ENCODE assay signal across 19 cellular contexts in the genomic region with DNA sequence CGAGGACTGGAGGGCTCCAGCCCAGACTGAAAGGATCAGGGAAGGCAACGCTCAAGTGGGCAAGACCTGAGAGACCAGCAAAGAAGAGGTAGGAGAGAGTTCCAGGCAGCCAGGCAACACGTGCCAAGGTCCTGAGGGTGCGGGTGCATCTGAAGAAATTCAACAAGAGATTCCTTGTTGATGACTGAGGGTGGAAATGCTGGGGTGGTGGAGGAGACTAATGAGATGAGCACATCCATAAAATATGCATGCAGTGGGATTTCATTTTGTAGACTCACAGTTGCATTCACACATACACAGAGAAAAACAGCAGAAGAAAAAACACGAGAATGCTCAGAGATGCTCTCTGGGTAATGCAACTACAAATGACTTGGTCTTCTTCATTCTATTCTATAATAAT.
DNase-seq lines count a peak whose midpoint lies in the region; FAIRE-seq and TF ChIP-seq lines count a peak whose summit lies in the region.
"Had no signal": no experiment of that assay in that cellular context is flagged by ENCODE, and none has a peak within 500 bp of the region (broad histone marks: within the 10 kb centered on the region; RNA-seq: fewer than 3 reads in every experiment).

No MANE protein-coding gene starts in this region.

- in situ Hi-C loops in transverse colon (cut with MboI; ENCODE audit: low pct_ligation_motif_present in 1 of 4, low pct_unique_long_range_greater_than_20kb in 1 of 4, low sequenced_read_pairs in 3 of 4): no loop called here

- no peaks in the 10 kb centered on the region for H3K27me3 ChIP-seq in transverse colon
- H3K27me3 ChIP-seq: SJCRH30 had no signal

- no peaks in the 10 kb centered on the region for H3K4me1 ChIP-seq in transverse colon

- H3K4me3 ChIP-seq in AG04449 (ENCODE audit: low read depth, low read length) (no peak overlapping the region), fibroblast of the aortic adventitia (ENCODE audit: low read depth, low read length) (no peak overlapping the region), transverse colon (no peak overlapping the region)
- H3K4me3 ChIP-seq: SJCRH30 had no signal

- CTCF ChIA-PET in AG04449 (lab: Yijun Ruan, JAX): interaction anchor here (1.0 to 1.2 kb wide), 2 partner anchors 13 to 283 kb away, joined by 3 to 4 read pairs; no protein-coding TSS in a partner anchor

- H3K36me3 ChIP-seq in transverse colon: no peaks in the 10 kb centered on the region
- H3K36me3 ChIP-seq: SJCRH30 had no signal

- DNase-seq in AG04449 (ENCODE audit: low read depth, low spot score) (peak; percentile 72), H54 (ENCODE audit: insufficient read length, low spot score) (peak; percentile 39), T1000 (lab: John Stamatoyannopoulos, UW) (peak; percentile 67), fibroblast of the aortic adventitia (ENCODE audit: low read depth) (peak; percentile 62), transverse colon (no peak), GM19239 (ENCODE audit: insufficient read length, low spot score) (no peak), hypothalamus (lab: John Stamatoyannopoulos, UW) (no peak)
- no peak for DNase-seq in effector CD4-positive, alpha-beta T cell
- DNase-seq: activated naive CD8-positive, alpha-beta T cell treated with anti-CD3 and anti-CD28 coated beads, Interleukin-2, amount 50 U/mL, for 24 hours; activated T-cell treated with anti-CD3 and anti-CD28 coated beads, Interleukin-2, amount 50 U/mL, for 72 hours; DMS 273 treated with DMSO at 0.1 percent for 48 hours; Karpas-422; NCI-H146; NCI-H510A treated with DMSO at 0.1 percent for 48 hours; nucleus accumbens; trophoblast cell had no signal

- TF ChIP-seq CTCF in AG04449 (IDR thresholded peaks at IDR 0.05; ENCODE audit: insufficient read depth, low read length, missing control alignments) (no peak), fibroblast of the aortic adventitia (IDR thresholded peaks at IDR 0.05; ENCODE audit: insufficient read depth, low read length) (no peak), transverse colon (IDR thresholded peaks at IDR 0.05) (no peak)

- H3K9me3 ChIP-seq in transverse colon: no peaks in the 10 kb centered on the region
- H3K9me3 ChIP-seq: SJCRH30 had no signal

- H3K27ac ChIP-seq in transverse colon: no peak overlapping the region
- H3K27ac ChIP-seq: SJCRH30 had no signal

- POLR2A ChIA-PET in AG04449 (lab: Yijun Ruan, JAX): no interaction called here

- intact Hi-C loops in transverse colon (cut with DNase I; ENCODE audit: low total_unique reads): no loop called here

- FAIRE-seq in H54 (lab: Jason Lieb, UNC) (no peak), GM19239 (lab: Jason Lieb, UNC) (no peak)
- FAIRE-seq: colon, TTC549 had no signal

- TF ChIP-seq EP300 in transverse colon (IDR thresholded peaks at IDR 0.05; ENCODE audit: low read depth): no peak

- no peak for TF ChIP-seq POLR2A in H54 (IDR thresholded peaks at IDR 0.05; ENCODE audit: low read depth, low read length)
- no peak for TF ChIP-seq POLR2A in transverse colon (IDR thresholded peaks at IDR 0.05)

- WGBS in transverse colon (ENCODE audit: low coverage in 1 of 2), 2 donors: 48 to 75% methylated on average over 2 to 5 of the region's 5 CpGs

Comparison
In these comparisons a context has a peak if more than half of its experiments do, and no peak if none do; other contexts are left out.
1. DNase-seq: peak in AG04449 (single experiment), H54 (single experiment), T1000 (single experiment) and fibroblast of the aortic adventitia (single experiment); none in transverse colon (single experiment), GM19239 (single experiment), hypothalamus (0 of 51) and effector CD4-positive, alpha-beta T cell (single experiment).